8 cellular contexts compared by ENCODE assay signal in the genomic region with DNA sequence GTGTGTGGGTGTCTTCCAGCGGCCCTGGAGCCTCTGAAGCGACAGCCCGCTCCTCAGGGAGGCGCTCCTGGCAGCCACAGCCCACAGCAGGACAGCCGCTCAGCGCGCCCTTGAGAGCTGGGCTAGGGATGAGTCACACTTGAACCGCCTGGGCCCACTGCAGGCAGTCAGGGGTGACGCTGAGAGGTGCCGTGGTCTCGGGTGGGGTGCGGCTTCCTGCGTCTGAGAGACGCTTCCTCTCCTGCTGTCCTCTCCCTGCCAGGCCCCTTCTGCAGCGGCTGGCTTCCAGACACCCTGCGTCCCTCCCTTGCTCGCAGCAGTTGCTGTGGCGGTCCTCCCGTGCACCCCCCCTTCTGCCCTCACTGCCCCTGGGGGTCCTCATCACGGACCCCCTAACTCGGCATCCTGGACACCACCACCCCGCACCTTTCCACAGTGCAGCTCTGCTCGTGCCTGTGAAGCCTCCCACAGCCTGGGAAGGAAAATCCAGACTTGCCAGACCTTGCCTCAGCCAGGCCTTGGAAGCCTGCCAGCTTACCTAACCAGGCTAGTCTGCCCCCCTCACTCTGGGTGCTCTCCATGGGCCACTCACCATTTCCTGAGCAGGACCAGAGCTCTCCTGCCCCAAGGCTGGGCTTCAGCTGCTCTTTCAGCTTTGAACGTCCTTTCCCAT. TPM values are rescaled to one million over a fixed set of nuclear protein-coding genes. Genes with fewer than 3 reads are reported as not detected.
DNase-seq lines count a peak whose midpoint lies in the region; ATAC-seq and TF ChIP-seq lines count a peak whose summit lies in the region.

No MANE protein-coding gene starts in this region.

- peaks cover 30 to 31% of the 10 kb centered on the region in 2 donors for H3K36me3 Mint-ChIP-seq in CD14-positive monocyte
- peaks cover 22% of the 10 kb centered on the region for H3K36me3 Mint-ChIP-seq in activated naive CD4-positive, alpha-beta T cell treated with anti-CD3 and anti-CD28 coated beads, Interleukin-2, amount 10 ng/mL, durations not matched to agents 7 days and 5 days

- H3K27ac ChIP-seq in spleen: peak overlapping the region; percentile 39 to 84 (median 72)

- TF ChIP-seq CTCF in CD14-positive monocyte (IDR thresholded peaks at IDR 0.05) (peak; percentile 8), spleen (IDR thresholded peaks at IDR 0.05 in 8 of 11, conservative IDR thresholded peaks at IDR 0.05 in 3 of 11) (peak in 1 of 11 experiments; percentile 25)

- peaks cover 0 to 4% (median 0%) of the 10 kb centered on the region in 7 donors for H3K9me3 Mint-ChIP-seq in CD14-positive monocyte
- H3K9me3 Mint-ChIP-seq in activated naive CD4-positive, alpha-beta T cell treated with anti-CD3 and anti-CD28 coated beads, Interleukin-2, amount 10 ng/mL, durations not matched to agents 7 days and 5 days: no peaks in the 10 kb centered on the region

- ATAC-seq in GM19351 (IDR thresholded peaks at IDR 0.05; ENCODE audit: unreplicated experiment) (peak; percentile 92), HG03460 (IDR thresholded peaks at IDR 0.05; ENCODE audit: unreplicated experiment) (peak; percentile 94), SK-N-SH treated with all-trans-retinoic acid at 6 μM for 48 hours (peak; percentile 95), left cardiac atrium (peak; percentile 82 to 93)

- peaks cover 0 to 28% (median 15%) of the 10 kb centered on the region in 6 donors for H3K36me3 ChIP-seq in spleen

- peak; percentile 97 for DNase-seq in CD14-positive monocyte (ENCODE audit: low spot score)
- peak; percentile 91 for DNase-seq in activated naive CD4-positive, alpha-beta T cell treated with anti-CD3 and anti-CD28 coated beads, Interleukin-2, amount 10 ng/mL, durations not matched to agents 7 days and 5 days
- DNase-seq in left cardiac atrium: peak; percentile 90
- peak; percentile 96 for DNase-seq in spleen
- DNase-seq in medulla oblongata (ENCODE audit: extremely low spot score): no peak

- H3K4me3 ChIP-seq in spleen: peak overlapping the region in 3 of 8 donors; percentile 1 to 41 (median 7)

- no peaks in the 10 kb centered on the region for H3K9me3 ChIP-seq in spleen

- H3K4me1 ChIP-seq in spleen: peaks cover 22 to 41% (median 32%) of the 10 kb centered on the region in 6 donors

- H3K27ac Mint-ChIP-seq in CD14-positive monocyte: peak overlapping the region; percentile 77 to 96 (median 90)
- H3K27ac Mint-ChIP-seq in activated naive CD4-positive, alpha-beta T cell treated with anti-CD3 and anti-CD28 coated beads, Interleukin-2, amount 10 ng/mL, durations not matched to agents 7 days and 5 days: peak overlapping the region; percentile 96

- WGBS in spleen, 5 donors: 6 to 13% (median 9%) methylated on average over 17 to 24 of the region's 24 CpGs

- peaks cover 27% of the 10 kb centered on the region for H3K4me1 Mint-ChIP-seq in CD14-positive monocyte
- H3K4me1 Mint-ChIP-seq in activated naive CD4-positive, alpha-beta T cell treated with anti-CD3 and anti-CD28 coated beads, Interleukin-2, amount 10 ng/mL, durations not matched to agents 7 days and 5 days: peaks cover 70% of the 10 kb centered on the region

- peak overlapping the region; percentile 66 to 80 for H3K4me3 Mint-ChIP-seq in CD14-positive monocyte
- peak overlapping the region; percentile 56 for H3K4me3 Mint-ChIP-seq in activated naive CD4-positive, alpha-beta T cell treated with anti-CD3 and anti-CD28 coated beads, Interleukin-2, amount 10 ng/mL, durations not matched to agents 7 days and 5 days

- no peaks in the 10 kb centered on the region for H3K27me3 ChIP-seq in spleen (replicated peaks in 1 of 7)

- TF ChIP-seq POLR2A in spleen (IDR thresholded peaks at IDR 0.05): no peak

- intact Hi-C loops in CD14-positive monocyte (cut with micrococcal nuclease) (no loop called here), left cardiac atrium (cut with DNase I) (no loop called here), spleen (cut with DNase I; ENCODE audit: low total_unique reads) (no loop called here)

- CTCF ChIA-PET in activated naive CD4-positive, alpha-beta T cell treated with anti-CD3 and anti-CD28 coated beads, Interleukin-2, amount 10 ng/mL, durations not matched to agents 7 days and 5 days (lab: Charles Lee): interaction anchor here (1.9 to 2.3 kb wide), 2 partner anchors 9 to 42 kb away, joined by 6 to 17 read pairs; no protein-coding TSS in a partner anchor

- peaks cover 0 to 2% (median 2%) of the 10 kb centered on the region in 3 donors for H3K27me3 Mint-ChIP-seq in CD14-positive monocyte (ENCODE audit: low read depth in 3 of 3)
- no peaks in the 10 kb centered on the region for H3K27me3 Mint-ChIP-seq in activated naive CD4-positive, alpha-beta T cell treated with anti-CD3 and anti-CD28 coated beads, Interleukin-2, amount 10 ng/mL, durations not matched to agents 7 days and 5 days

TF ChIP-seq in SK-N-SH treated with all-trans-retinoic acid at 6 μM for 48 hours, 23 proteins besides CTCF, POLR2A, EP300 and RAD21:
- no peak; the same call in 1 of the 2 replicates for TF ChIP-seq GLIS3 (CRISPR knock-in tag; IDR thresholded peaks at IDR 0.05)
- TF ChIP-seq, protein P1, sequence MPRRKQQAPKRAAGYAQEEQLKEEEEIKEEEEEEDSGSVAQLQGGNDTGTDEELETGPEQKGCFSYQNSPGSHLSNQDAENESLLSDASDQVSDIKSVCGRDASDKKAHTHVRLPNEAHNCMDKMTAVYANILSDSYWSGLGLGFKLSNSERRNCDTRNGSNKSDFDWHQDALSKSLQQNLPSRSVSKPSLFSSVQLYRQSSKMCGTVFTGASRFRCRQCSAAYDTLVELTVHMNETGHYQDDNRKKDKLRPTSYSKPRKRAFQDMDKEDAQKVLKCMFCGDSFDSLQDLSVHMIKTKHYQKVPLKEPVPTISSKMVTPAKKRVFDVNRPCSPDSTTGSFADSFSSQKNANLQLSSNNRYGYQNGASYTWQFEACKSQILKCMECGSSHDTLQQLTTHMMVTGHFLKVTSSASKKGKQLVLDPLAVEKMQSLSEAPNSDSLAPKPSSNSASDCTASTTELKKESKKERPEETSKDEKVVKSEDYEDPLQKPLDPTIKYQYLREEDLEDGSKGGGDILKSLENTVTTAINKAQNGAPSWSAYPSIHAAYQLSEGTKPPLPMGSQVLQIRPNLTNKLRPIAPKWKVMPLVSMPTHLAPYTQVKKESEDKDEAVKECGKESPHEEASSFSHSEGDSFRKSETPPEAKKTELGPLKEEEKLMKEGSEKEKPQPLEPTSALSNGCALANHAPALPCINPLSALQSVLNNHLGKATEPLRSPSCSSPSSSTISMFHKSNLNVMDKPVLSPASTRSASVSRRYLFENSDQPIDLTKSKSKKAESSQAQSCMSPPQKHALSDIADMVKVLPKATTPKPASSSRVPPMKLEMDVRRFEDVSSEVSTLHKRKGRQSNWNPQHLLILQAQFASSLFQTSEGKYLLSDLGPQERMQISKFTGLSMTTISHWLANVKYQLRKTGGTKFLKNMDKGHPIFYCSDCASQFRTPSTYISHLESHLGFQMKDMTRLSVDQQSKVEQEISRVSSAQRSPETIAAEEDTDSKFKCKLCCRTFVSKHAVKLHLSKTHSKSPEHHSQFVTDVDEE (CRISPR knock-in tag; IDR thresholded peaks at IDR 0.05): 0 out of 2 replicates have a peak, but pooled peaks have one; percentile 9

RNA-seq across cellular contexts. Expression of a gene that starts 1.1 kb away (rescaled TPM):
- polyA plus RNA-seq in CD14-positive monocyte (not detected), spleen (1 to 10 TPM in 2 of 3 donors, under 1 TPM in 1; 0.41 to 2.0 (median 1.6) TPM)
- total RNA-seq in left cardiac atrium (1 to 10 TPM; 1.7 to 2.5 TPM), spleen (1 to 10 TPM in 2 of 7 donors, under 1 TPM in 5; 0.19 to 1.2 (median 0.67) TPM)

RNA-seq across cellular contexts. Expression of a gene that starts 56.3 kb away (rescaled TPM):
- polyA plus RNA-seq in CD14-positive monocyte (1 to 10 TPM in 1 of 2 donors, under 1 TPM in 1; 0.31 to 1.6 TPM), spleen (10 to 100 TPM; 10.6 to 20.8 (median 18.5) TPM)
- total RNA-seq in left cardiac atrium (1 to 10 TPM; 5.4 to 7.2 TPM), spleen (10 to 100 TPM in 4 of 7 donors, 1 to 10 TPM in 3; 4.0 to 14.4 (median 10.2) TPM)
